In the genomic region with DNA sequence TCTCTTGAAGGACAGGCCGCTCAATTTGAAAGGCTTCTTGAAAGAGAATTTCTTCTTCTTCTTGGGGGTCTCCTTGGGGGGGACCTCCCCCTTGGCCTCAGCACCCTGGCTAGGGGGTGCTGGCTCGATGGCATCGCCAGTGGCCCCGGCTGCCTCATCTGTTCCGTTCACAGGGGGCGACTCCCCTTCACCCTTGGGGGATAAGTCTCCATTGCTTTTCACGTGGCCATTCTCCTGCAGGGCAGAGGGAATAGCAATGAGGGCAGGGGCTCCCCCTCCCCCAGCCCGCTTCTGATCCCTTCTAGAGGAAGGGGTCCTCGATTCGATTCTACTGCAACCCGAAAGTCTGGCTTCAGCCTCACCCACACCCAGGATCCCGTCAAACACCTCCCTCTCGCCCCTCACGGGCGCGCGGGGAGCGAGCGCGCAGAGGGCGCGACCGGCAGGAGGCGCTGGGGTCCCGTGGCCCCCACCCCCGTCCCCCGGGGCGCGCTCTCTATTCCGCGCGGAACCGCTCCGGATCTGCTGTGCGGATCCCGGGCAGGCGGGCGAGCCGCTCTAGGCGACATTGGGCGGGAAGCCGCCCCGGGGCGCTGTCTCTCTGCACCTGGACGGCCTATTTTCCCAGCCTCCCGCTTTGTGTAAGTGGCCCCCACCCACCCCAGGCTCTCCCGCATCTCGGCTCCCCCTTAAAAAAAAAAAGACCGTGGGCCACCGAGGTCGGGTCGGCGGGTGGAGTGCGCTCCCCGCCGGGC, we compare ENCODE assay signal across 8 cellular contexts. TPM values are rescaled to one million over a fixed set of nuclear protein-coding genes. Genes with fewer than 3 reads are reported as not detected.
DNase-seq lines count a peak whose midpoint lies in the region; ATAC-seq and TF ChIP-seq lines count a peak whose summit lies in the region.

No MANE protein-coding gene starts in this region.

- H3K4me3 ChIP-seq in CD8-positive, alpha-beta T cell (ENCODE audit: low read depth, low read length) = peak overlapping the region; percentile 50
- peak overlapping the region; percentile 66 for H3K4me3 ChIP-seq in HAP-1
- peak overlapping the region; percentile 97 for H3K4me3 ChIP-seq in OCI-LY3 (ENCODE audit: low read length)
- peak overlapping the region; percentile 47 to 73 for H3K4me3 ChIP-seq in gastroesophageal sphincter
- peak overlapping the region; percentile 60 for H3K4me3 ChIP-seq in upper lobe of right lung

- peak; percentile 49 to 81 (median 65) for DNase-seq in CD8-positive, alpha-beta T cell
- DNase-seq in HAP-1 (ENCODE audit: low spot score in 2 of 2) (peak in 1 of 2 experiments; percentile 69), nucleus accumbens (lab: John Stamatoyannopoulos, UW) (peak in 36 of 56 donors; percentile 13 to 75 (median 38)), upper lobe of right lung (peak; percentile 77), NCI-H526 treated with DMSO at 0.1 percent for 48 hours (lab: John Stamatoyannopoulos, UW) (no peak)

- peak overlapping the region; percentile 94 for H3K4me2 ChIP-seq in OCI-LY3 (ENCODE audit: low read length)

- TF ChIP-seq EP300 in gastroesophageal sphincter (IDR thresholded peaks at IDR 0.05) = no peak

- in situ Hi-C loops in HAP-1 (cut with MboI; ENCODE audit: low sequenced_read_pairs) = no loop called here

- H3K79me2 ChIP-seq in OCI-LY3 (ENCODE audit: low read length) = peaks cover 24% of the 10 kb centered on the region

- peak; percentile 90 for TF ChIP-seq CTCF in CD8-positive, alpha-beta T cell (IDR thresholded peaks at IDR 0.05)
- TF ChIP-seq CTCF in OCI-LY3 (IDR thresholded peaks at IDR 0.05; ENCODE audit: low read depth, low read length) (peak; percentile 65), gastroesophageal sphincter (IDR thresholded peaks at IDR 0.05) (peak in 3 of 4 experiments; percentile 51 to 88 (median 71)), upper lobe of right lung (IDR thresholded peaks at IDR 0.05) (peak; percentile 70)

- no peak overlapping the region for H3K27ac ChIP-seq in CD8-positive, alpha-beta T cell (ENCODE audit: low read depth, low read length)
- H3K27ac ChIP-seq in OCI-LY3 (ENCODE audit: low read length) (peak overlapping the region; percentile 18; the same call in 1 of the 2 replicates), gastroesophageal sphincter (peak overlapping the region in 3 of 4 donors; percentile 62 to 82 (median 67)), upper lobe of right lung (peak overlapping the region; percentile 36)

- H3K27me3 Mint-ChIP-seq in CD8-positive, alpha-beta T cell (ENCODE audit: low read depth) = no peaks in the 10 kb centered on the region
- H3K27me3 Mint-ChIP-seq in activated T-helper 17 cell treated with anti-CD3 and anti-CD28 coated beads, Interleukin-2, amount 50 U/mL, for 72 hours = no peaks in the 10 kb centered on the region

- peaks cover 27% of the 10 kb centered on the region for H3K4me1 ChIP-seq in CD8-positive, alpha-beta T cell (ENCODE audit: insufficient read depth, low read length)
- peaks cover 12% of the 10 kb centered on the region for H3K4me1 ChIP-seq in HAP-1
- peaks cover 55% of the 10 kb centered on the region for H3K4me1 ChIP-seq in OCI-LY3 (ENCODE audit: low read length)
- peaks cover 0 to 47% (median 17%) of the 10 kb centered on the region in 3 donors for H3K4me1 ChIP-seq in gastroesophageal sphincter
- peaks cover 28% of the 10 kb centered on the region for H3K4me1 ChIP-seq in upper lobe of right lung

- POLR2A ChIA-PET in CD8-positive, alpha-beta T cell (lab: Charles Lee) = interaction anchor here (0.7 to 4.1 kb wide), 25 partner anchors 10 to 223 kb away, joined by 3 to 51 read pairs (median 8); a partner anchor contains a TSS

- H3K4me1 Mint-ChIP-seq in CD8-positive, alpha-beta T cell (ENCODE audit: low read depth) = peaks cover 35% of the 10 kb centered on the region
- peaks cover 31% of the 10 kb centered on the region for H3K4me1 Mint-ChIP-seq in activated T-helper 17 cell treated with anti-CD3 and anti-CD28 coated beads, Interleukin-2, amount 50 U/mL, for 72 hours

- 60% methylated on average over 1 of the region's 56 CpGs; no CpG with 5 or more reads in 1 of the 2 donors for WGBS in gastroesophageal sphincter (ENCODE audit: low coverage in 1 of 2), 2 donors

- CTCF ChIA-PET in CD8-positive, alpha-beta T cell (lab: Charles Lee) = interaction anchor here (0.6 to 2.2 kb wide), 13 partner anchors 10 to 156 kb away, joined by 3 to 11 read pairs (median 5); a partner anchor contains a TSS

- intact Hi-C loops in CD8-positive, alpha-beta T cell (cut with DNase I, micrococcal nuclease) = loop anchor here (1.0 to 5.0 kb wide), 7 partner anchors 37 to 113 kb away; a partner anchor contains a TSS
- intact Hi-C loops in upper lobe of right lung (cut with DNase I) = no loop called here

- no peaks in the 10 kb centered on the region for H3K27me3 ChIP-seq in CD8-positive, alpha-beta T cell (ENCODE audit: insufficient read depth, low read length)
- H3K27me3 ChIP-seq in HAP-1 (ENCODE audit: low read depth) (no peaks in the 10 kb centered on the region), OCI-LY3 (ENCODE audit: low read depth, low read length) (no peaks in the 10 kb centered on the region; the same call in 1 of the 2 replicates), gastroesophageal sphincter (no peaks in the 10 kb centered on the region), upper lobe of right lung (no peaks in the 10 kb centered on the region)

- H3K4me3 Mint-ChIP-seq in CD8-positive, alpha-beta T cell = peak overlapping the region; percentile 83
- peak overlapping the region; percentile 74 for H3K4me3 Mint-ChIP-seq in activated T-helper 17 cell treated with anti-CD3 and anti-CD28 coated beads, Interleukin-2, amount 50 U/mL, for 72 hours

- no peak overlapping the region for H2AFZ ChIP-seq in OCI-LY3 (ENCODE audit: low read depth, low read length)

- peak overlapping the region; percentile 77 for H3K27ac Mint-ChIP-seq in CD8-positive, alpha-beta T cell
- H3K27ac Mint-ChIP-seq in activated T-helper 17 cell treated with anti-CD3 and anti-CD28 coated beads, Interleukin-2, amount 50 U/mL, for 72 hours = no peak overlapping the region

- peak overlapping the region; percentile 89 for H3K9ac ChIP-seq in OCI-LY3 (ENCODE audit: low read length)

- H3K36me3 ChIP-seq in CD8-positive, alpha-beta T cell (ENCODE audit: insufficient read depth, low read length) = peaks cover 26% of the 10 kb centered on the region
- peaks cover 52% of the 10 kb centered on the region for H3K36me3 ChIP-seq in HAP-1 (replicated peaks)
- H3K36me3 ChIP-seq in OCI-LY3 (replicated peaks; ENCODE audit: low read depth, low read length) = peaks cover 8% of the 10 kb centered on the region
- peaks cover 0 to 35% of the 10 kb centered on the region in 2 donors for H3K36me3 ChIP-seq in gastroesophageal sphincter
- H3K36me3 ChIP-seq in upper lobe of right lung = peaks cover 30% of the 10 kb centered on the region

- H3K9me3 Mint-ChIP-seq in CD8-positive, alpha-beta T cell = no peaks in the 10 kb centered on the region
- no peaks in the 10 kb centered on the region for H3K9me3 Mint-ChIP-seq in activated T-helper 17 cell treated with anti-CD3 and anti-CD28 coated beads, Interleukin-2, amount 50 U/mL, for 72 hours

- H4K20me1 ChIP-seq in OCI-LY3 (ENCODE audit: insufficient read depth, low read length) = peaks cover 9% of the 10 kb centered on the region

- peak; percentile 65 for ATAC-seq in CD8-positive, alpha-beta T cell
- ATAC-seq in activated T-helper 17 cell treated with anti-CD3 and anti-CD28 coated beads, Interleukin-2, amount 50 U/mL, for 72 hours (replicated peaks) = peak; percentile 18
- peak; percentile 52 for ATAC-seq in gastroesophageal sphincter
- ATAC-seq in upper lobe of right lung = peak; percentile 59

- no peaks in the 10 kb centered on the region for H3K9me3 ChIP-seq in CD8-positive, alpha-beta T cell (ENCODE audit: low read length)
- H3K9me3 ChIP-seq in HAP-1 (no peaks in the 10 kb centered on the region), OCI-LY3 (ENCODE audit: insufficient read depth, low read length) (no peaks in the 10 kb centered on the region), gastroesophageal sphincter (no peaks in the 10 kb centered on the region), upper lobe of right lung (no peaks in the 10 kb centered on the region)

- H3K36me3 Mint-ChIP-seq in CD8-positive, alpha-beta T cell = peaks cover 38% of the 10 kb centered on the region
- peaks cover 36% of the 10 kb centered on the region for H3K36me3 Mint-ChIP-seq in activated T-helper 17 cell treated with anti-CD3 and anti-CD28 coated beads, Interleukin-2, amount 50 U/mL, for 72 hours (ENCODE audit: low read depth)

- no peak for TF ChIP-seq POLR2A in gastroesophageal sphincter (IDR thresholded peaks at IDR 0.05)

RNA-seq across cellular contexts. Expression of a gene that starts 1.0 kb away (rescaled TPM):
- total RNA-seq in CD8-positive, alpha-beta T cell = 10 to 100 TPM; 30.5 to 30.7 TPM
- 10 to 100 TPM in 1 of 2 donors, 1 to 10 TPM in 1; 7.2 to 15.9 TPM for total RNA-seq in activated T-helper 17 cell treated with anti-CD3 and anti-CD28 coated beads, Interleukin-2, amount 50 U/mL, for 72 hours
- total RNA-seq in gastroesophageal sphincter (1 to 10 TPM; 4.0 to 9.0 (median 7.4) TPM), upper lobe of right lung (44.5 TPM)

RNA-seq across cellular contexts. Expression of a gene that starts 27.2 kb away (rescaled TPM):
- total RNA-seq in CD8-positive, alpha-beta T cell = 10 to 100 TPM; 29.9 to 36.0 TPM
- total RNA-seq in activated T-helper 17 cell treated with anti-CD3 and anti-CD28 coated beads, Interleukin-2, amount 50 U/mL, for 72 hours = 10 to 100 TPM in 1 of 2 donors, 1 to 10 TPM in 1; 7.7 to 21.6 TPM
- total RNA-seq in gastroesophageal sphincter (1 to 10 TPM in 3 of 4 donors, under 1 TPM in 1; 0.74 to 7.6 (median 4.9) TPM), upper lobe of right lung (9.3 TPM)

RNA-seq across cellular contexts. Expression of a gene that starts 27.3 kb away (rescaled TPM):
- under 1 TPM; 0.22 to 0.42 TPM for total RNA-seq in CD8-positive, alpha-beta T cell
- 1 to 10 TPM in 1 of 2 donors, under 1 TPM in 1; 0.61 to 1.7 TPM for total RNA-seq in activated T-helper 17 cell treated with anti-CD3 and anti-CD28 coated beads, Interleukin-2, amount 50 U/mL, for 72 hours
- total RNA-seq in gastroesophageal sphincter = 1 to 10 TPM in 1 of 4 donors, not detected in 3; 3.6 TPM
- total RNA-seq in upper lobe of right lung = 2.5 TPM

RNA-seq across cellular contexts. Expression of a gene that starts 43.2 kb away (rescaled TPM):
- total RNA-seq in CD8-positive, alpha-beta T cell = 10 to 100 TPM; 57.8 to 61.4 TPM
- 100 to 1,000 TPM; 171 to 199 TPM for total RNA-seq in activated T-helper 17 cell treated with anti-CD3 and anti-CD28 coated beads, Interleukin-2, amount 50 U/mL, for 72 hours
- total RNA-seq in gastroesophageal sphincter (10 to 100 TPM; 49.5 to 60.5 (median 59.5) TPM), upper lobe of right lung (71.2 TPM)

RNA-seq across cellular contexts. Expression of a gene that starts 59.2 kb away (rescaled TPM):
- total RNA-seq in CD8-positive, alpha-beta T cell = 100 to 1,000 TPM; 189 to 201 TPM
- 10 to 100 TPM; 46.1 to 71.6 TPM for total RNA-seq in activated T-helper 17 cell treated with anti-CD3 and anti-CD28 coated beads, Interleukin-2, amount 50 U/mL, for 72 hours
- total RNA-seq in gastroesophageal sphincter (10 to 100 TPM; 56.5 to 74.2 (median 70.0) TPM), upper lobe of right lung (67.6 TPM)
